In the genomic region with DNA sequence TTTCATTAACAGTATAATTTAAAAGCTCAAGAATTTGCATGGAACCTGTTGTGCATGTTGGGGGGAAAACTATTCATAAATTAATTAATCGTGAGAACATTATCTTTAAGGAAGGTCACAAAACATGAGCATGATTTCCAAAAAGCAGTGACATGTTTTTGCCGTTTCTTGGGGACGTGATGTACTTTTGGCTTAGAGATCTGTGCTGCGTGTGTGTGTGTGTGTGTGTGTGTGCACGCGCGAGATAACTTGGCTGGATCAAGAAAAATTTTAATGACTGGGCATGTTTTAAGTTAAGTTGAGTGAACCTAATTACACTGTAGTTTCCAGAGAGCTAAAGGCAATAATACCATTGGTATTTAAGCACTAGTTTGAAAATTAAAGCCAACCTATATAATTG, we compare ENCODE assay signal across 15 cellular contexts. TPM values are rescaled to one million over a fixed set of nuclear protein-coding genes. Genes with fewer than 3 reads are reported as not detected.
DNase-seq lines count a peak whose midpoint lies in the region; ATAC-seq, FAIRE-seq and TF ChIP-seq lines count a peak whose summit lies in the region.
"Had no signal": no experiment of that assay in that cellular context is flagged by ENCODE, and none has a peak within 500 bp of the region (broad histone marks: within the 10 kb centered on the region; RNA-seq: fewer than 3 reads in every experiment).

No MANE protein-coding gene starts in this region.

- TF ChIP-seq POLR2A in upper lobe of left lung (IDR thresholded peaks at IDR 0.05) = no peak

- BruUV-seq in A673 (replicated peaks; lab: Mats Ljungman, UMichigan) = no TSS peak

- no peaks in the 10 kb centered on the region for H3K36me3 Mint-ChIP-seq in activated CD8-positive, alpha-beta T cell treated with anti-CD3 and anti-CD28 coated beads for 36 hours (ENCODE audit: low read depth)
- peaks cover 3% of the 10 kb centered on the region for H3K36me3 Mint-ChIP-seq in activated CD8-positive, alpha-beta T cell treated with anti-CD3 and anti-CD28 coated beads, Interleukin-2, amount 10 ng/mL, durations not matched to agents 7 days and 5 days (ENCODE audit: low read depth)
- H3K36me3 Mint-ChIP-seq in HFFc6 (ENCODE audit: low read depth) = no peaks in the 10 kb centered on the region

- peaks cover 14% of the 10 kb centered on the region for H3K27me3 Mint-ChIP-seq in activated CD8-positive, alpha-beta T cell treated with anti-CD3 and anti-CD28 coated beads for 36 hours
- peaks cover 58% of the 10 kb centered on the region for H3K27me3 Mint-ChIP-seq in activated CD8-positive, alpha-beta T cell treated with anti-CD3 and anti-CD28 coated beads, Interleukin-2, amount 10 ng/mL, durations not matched to agents 7 days and 5 days (ENCODE audit: low read depth)
- peaks cover 53% of the 10 kb centered on the region for H3K27me3 Mint-ChIP-seq in HFFc6 (ENCODE audit: insufficient read depth)

- POLR2A ChIA-PET in activated CD8-positive, alpha-beta T cell treated with anti-CD3 and anti-CD28 coated beads for 36 hours (lab: Charles Lee) = no interaction called here
- POLR2A ChIA-PET in activated CD8-positive, alpha-beta T cell treated with anti-CD3 and anti-CD28 coated beads, Interleukin-2, amount 10 ng/mL, durations not matched to agents 7 days and 5 days (lab: Charles Lee) = interaction anchor here (0.6 kb wide), 1 partner anchor 62 kb away, joined by 3 read pairs; no protein-coding TSS in a partner anchor
- POLR2A ChIA-PET in A673 (lab: Charles Lee; ENCODE audit: low non-redundant PET) = interaction anchor here (0.5 kb wide), 1 partner anchor 28 kb away, joined by 8 read pairs; no protein-coding TSS in a partner anchor

- no peak for FAIRE-seq in pancreas (lab: Jason Lieb, UNC)
- FAIRE-seq: A204.1 had no signal

- intact Hi-C loops in activated CD8-positive, alpha-beta T cell treated with anti-CD3 and anti-CD28 coated beads for 36 hours (cut with micrococcal nuclease) = no loop called here
- intact Hi-C loops in pancreas (cut with DNase I) = no loop called here
- intact Hi-C loops in A673 (cut with micrococcal nuclease; ENCODE audit: unreplicated experiment) = no loop called here

- H3K9me3 Mint-ChIP-seq in activated CD8-positive, alpha-beta T cell treated with anti-CD3 and anti-CD28 coated beads for 36 hours = no peaks in the 10 kb centered on the region
- no peaks in the 10 kb centered on the region for H3K9me3 Mint-ChIP-seq in activated CD8-positive, alpha-beta T cell treated with anti-CD3 and anti-CD28 coated beads, Interleukin-2, amount 10 ng/mL, durations not matched to agents 7 days and 5 days (ENCODE audit: insufficient read depth)
- no peaks in the 10 kb centered on the region for H3K9me3 Mint-ChIP-seq in HFFc6

- H3K36me3 ChIP-seq in pancreas (no peaks in the 10 kb centered on the region), upper lobe of left lung (peaks cover 0 to 19% (median 2%) of the 10 kb centered on the region in 4 donors), A673 (ENCODE audit: insufficient read depth, low read length, poor library complexity, severe bottlenecking) (no peaks in the 10 kb centered on the region)
- H3K36me3 ChIP-seq: brain microvascular endothelial cell had no signal

- no peak for TF ChIP-seq CTCF in activated CD8-positive, alpha-beta T cell treated with anti-CD3 and anti-CD28 coated beads for 36 hours (IDR thresholded peaks at IDR 0.05)
- TF ChIP-seq CTCF in pancreas (IDR thresholded peaks at IDR 0.05) = no peak
- no peak for TF ChIP-seq CTCF in upper lobe of left lung (IDR thresholded peaks at IDR 0.05)
- TF ChIP-seq CTCF in A673 (conservative IDR thresholded peaks at IDR 0.05; ENCODE audit: low read depth, low read length) = no peak
- no peak for TF ChIP-seq CTCF in HFFc6 (IDR thresholded peaks at IDR 0.05)

- peak in 3 of 4 donors; percentile 74 to 98 (median 97) for TF ChIP-seq EP300 in upper lobe of left lung (IDR thresholded peaks at IDR 0.05)

- H3K4me1 ChIP-seq in pancreas = peaks cover 25 to 43% (median 35%) of the 10 kb centered on the region in 3 donors
- H3K4me1 ChIP-seq in upper lobe of left lung = peaks cover 79 to 100% (median 96%) of the 10 kb centered on the region in 4 donors
- peaks cover 19% of the 10 kb centered on the region for H3K4me1 ChIP-seq in A673 (ENCODE audit: insufficient read depth, low read length, poor library complexity, severe bottlenecking)

- H3K27ac ChIP-seq in pancreas (peak overlapping the region in 3 of 4 donors; percentile 31 to 67 (median 46)), upper lobe of left lung (peak overlapping the region; percentile 71 to 84 (median 78)), A673 (ENCODE audit: low read depth, low read length, poor library complexity, severe bottlenecking) (no peak overlapping the region)
- H3K27ac ChIP-seq: brain microvascular endothelial cell had no signal

- DNase-seq in activated CD8-positive, alpha-beta T cell treated with anti-CD3 and anti-CD28 coated beads for 36 hours = no peak
- no peak for DNase-seq in activated CD8-positive, alpha-beta T cell treated with anti-CD3 and anti-CD28 coated beads, Interleukin-2, amount 10 ng/mL, durations not matched to agents 7 days and 5 days
- DNase-seq in globus pallidus (ENCODE audit: low spot score) = peak; percentile 31
- DNase-seq in pancreas = peak in 1 of 6 donors; percentile 55
- peak in 1 of 2 donors; percentile 54 for DNase-seq in upper lobe of left lung
- DNase-seq in A673 (ENCODE audit: low spot score) = no peak
- DNase-seq in NOMO-1 treated with DMSO at 0.1 percent for 48 hours (lab: John Stamatoyannopoulos, UW; ENCODE audit: unreplicated experiment) = no peak
- DNase-seq in HFFc6 = no peak
- DNase-seq: NCI-H146; stimulated activated CD4-positive, alpha-beta T cell treated with anti-CD3 and anti-CD28 coated beads, Interleukin-2, amount 100 ng/mL, for 48 hours; T-helper 17 cell; trophoblast cell had no signal

- H3K9me3 ChIP-seq in pancreas (no peaks in the 10 kb centered on the region), upper lobe of left lung (no peaks in the 10 kb centered on the region), A673 (ENCODE audit: low read depth, low read length, poor library complexity, severe bottlenecking) (no peaks in the 10 kb centered on the region)

- WGBS in pancreas, 2 donors = 3 to 5% methylated on average over 7 of the region's 7 CpGs
- 11 to 18% methylated on average over 7 of the region's 7 CpGs for WGBS in upper lobe of left lung, 2 donors

- ATAC-seq in activated CD8-positive, alpha-beta T cell treated with anti-CD3 and anti-CD28 coated beads for 36 hours = no peak
- no peak for ATAC-seq in activated CD8-positive, alpha-beta T cell treated with anti-CD3 and anti-CD28 coated beads, Interleukin-2, amount 10 ng/mL, durations not matched to agents 7 days and 5 days
- ATAC-seq in pancreas (peak; percentile 47 to 73 (median 68)), upper lobe of left lung (ENCODE audit: low FRiP score in 2 of 2) (peak in 1 of 2 donors; percentile 13)
- ATAC-seq: T-helper 17 cell had no signal

- H3K4me1 Mint-ChIP-seq in activated CD8-positive, alpha-beta T cell treated with anti-CD3 and anti-CD28 coated beads for 36 hours (ENCODE audit: low read depth) = peaks cover 12% of the 10 kb centered on the region
- peaks cover 23% of the 10 kb centered on the region for H3K4me1 Mint-ChIP-seq in activated CD8-positive, alpha-beta T cell treated with anti-CD3 and anti-CD28 coated beads, Interleukin-2, amount 10 ng/mL, durations not matched to agents 7 days and 5 days (ENCODE audit: low read depth)
- H3K4me1 Mint-ChIP-seq in HFFc6 (ENCODE audit: low read depth) = no peaks in the 10 kb centered on the region

- peak overlapping the region; percentile 28 for H3K4me3 Mint-ChIP-seq in activated CD8-positive, alpha-beta T cell treated with anti-CD3 and anti-CD28 coated beads for 36 hours
- H3K4me3 Mint-ChIP-seq in activated CD8-positive, alpha-beta T cell treated with anti-CD3 and anti-CD28 coated beads, Interleukin-2, amount 10 ng/mL, durations not matched to agents 7 days and 5 days = no peak overlapping the region
- H3K4me3 Mint-ChIP-seq in HFFc6 = no peak overlapping the region
- H3K4me3 Mint-ChIP-seq: T-helper 17 cell had no signal

- H3K4me3 ChIP-seq in pancreas = peak overlapping the region in 1 of 4 donors; percentile 8
- no peak overlapping the region for H3K4me3 ChIP-seq in upper lobe of left lung
- no peak overlapping the region for H3K4me3 ChIP-seq in A673 (ENCODE audit: low read depth, low read length, poor library complexity, severe bottlenecking)

- H3K27ac Mint-ChIP-seq in activated CD8-positive, alpha-beta T cell treated with anti-CD3 and anti-CD28 coated beads for 36 hours = no peak overlapping the region
- no peak overlapping the region for H3K27ac Mint-ChIP-seq in activated CD8-positive, alpha-beta T cell treated with anti-CD3 and anti-CD28 coated beads, Interleukin-2, amount 10 ng/mL, durations not matched to agents 7 days and 5 days
- no peak overlapping the region for H3K27ac Mint-ChIP-seq in HFFc6
- H3K27ac Mint-ChIP-seq: T-helper 17 cell had no signal

- CTCF ChIA-PET in activated CD8-positive, alpha-beta T cell treated with anti-CD3 and anti-CD28 coated beads for 36 hours (lab: Charles Lee) = interaction anchor here (1.5 kb wide), 1 partner anchor 150 kb away, joined by 3 read pairs; no protein-coding TSS in a partner anchor
- CTCF ChIA-PET in activated CD8-positive, alpha-beta T cell treated with anti-CD3 and anti-CD28 coated beads, Interleukin-2, amount 10 ng/mL, durations not matched to agents 7 days and 5 days (lab: Charles Lee) = interaction anchor here (1.0 to 1.1 kb wide), 2 partner anchors 17 to 150 kb away, joined by 3 read pairs; no protein-coding TSS in a partner anchor
- CTCF ChIA-PET in A673 (lab: Charles Lee) = no interaction called here

- no peaks in the 10 kb centered on the region for H3K27me3 ChIP-seq in pancreas
- no peaks in the 10 kb centered on the region for H3K27me3 ChIP-seq in upper lobe of left lung
- no peaks in the 10 kb centered on the region for H3K27me3 ChIP-seq in A673 (replicated peaks; ENCODE audit: insufficient read depth, low read depth, low read length, poor library complexity)

RNA-seq across cellular contexts. Expression of a gene that starts 51.4 kb away (rescaled TPM):
- total RNA-seq in activated CD8-positive, alpha-beta T cell treated with anti-CD3 and anti-CD28 coated beads for 36 hours = 10 to 100 TPM in 1 of 2 experiments, 1 to 10 TPM in 1; 9.5 to 10.1 TPM
- total RNA-seq in activated CD8-positive, alpha-beta T cell treated with anti-CD3 and anti-CD28 coated beads, Interleukin-2, amount 10 ng/mL, durations not matched to agents 7 days and 5 days = 10 to 100 TPM; 16.3 to 16.4 TPM
- 10 to 100 TPM in 5 of 6 donors, 1 to 10 TPM in 1; 8.1 to 76.4 (median 47.0) TPM for total RNA-seq in pancreas
- polyA plus RNA-seq in pancreas = 10 to 100 TPM; 12.0 to 41.3 TPM
- total RNA-seq in upper lobe of left lung = 100 to 1,000 TPM; 110 to 584 (median 179) TPM
- total RNA-seq in A673 (2021) = 12.0 and 14.1 TPM in 2 replicates
- total RNA-seq in HFFc6 (2021; fragmentation: NEBNext Ultra II Directional; extraction: Animal tissue kit (Norgen Biotek cat#: 25700)) = not detected
- total RNA-seq: HT1080 had no signal

Comparison
In these comparisons a context has a peak if more than half of its experiments do, and no peak if none do; other contexts are left out.
1. ATAC-seq: peak in pancreas (4 of 4); none in activated CD8-positive, alpha-beta T cell treated with anti-CD3 and anti-CD28 coated beads for 36 hours (single experiment) and activated CD8-positive, alpha-beta T cell treated with anti-CD3 and anti-CD28 coated beads, Interleukin-2, amount 10 ng/mL, durations not matched to agents 7 days and 5 days (single experiment).
2. RNA of a gene that starts 51.4 kb away (total RNA-seq): 110 to 584 TPM in upper lobe of left lung, 8.1 to 76.4 TPM in pancreas, 16.3 to 16.4 TPM in activated CD8-positive, alpha-beta T cell treated with anti-CD3 and anti-CD28 coated beads, Interleukin-2, amount 10 ng/mL, durations not matched to agents 7 days and 5 days, 12.0 to 14.1 TPM in A673 and 9.5 to 10.1 TPM in activated CD8-positive, alpha-beta T cell treated with anti-CD3 and anti-CD28 coated beads for 36 hours; not detected in HFFc6; every median in the first group is over 4 times any median in the second.